Comparison of ENCODE assay signal across 1 cellular context in genomic region chr17:81713004-81713555, GRCh38.
TF ChIP-seq lines count a peak whose summit lies in the region.

No MANE protein-coding gene starts in this region.

TF ChIP-seq in GM23338, 12 proteins besides CTCF, POLR2A, EP300 and RAD21 (continued from another document):
- TF ChIP-seq ZNF462 (CRISPR knock-in tag; IDR thresholded peaks at IDR 0.05) (no peak), ZNF331 (CRISPR knock-in tag; IDR thresholded peaks at IDR 0.05; ENCODE audit: low read depth) (no peak), REST (IDR thresholded peaks at IDR 0.05; ENCODE audit: unreplicated experiment) (no peak), NANOG (IDR thresholded peaks at IDR 0.05; ENCODE audit: borderline replicate concordance) (no peak)
TF ChIP-seq in GM23338: peak in this region for 0.
